2 cellular contexts compared by ENCODE assay signal in the genomic region with DNA sequence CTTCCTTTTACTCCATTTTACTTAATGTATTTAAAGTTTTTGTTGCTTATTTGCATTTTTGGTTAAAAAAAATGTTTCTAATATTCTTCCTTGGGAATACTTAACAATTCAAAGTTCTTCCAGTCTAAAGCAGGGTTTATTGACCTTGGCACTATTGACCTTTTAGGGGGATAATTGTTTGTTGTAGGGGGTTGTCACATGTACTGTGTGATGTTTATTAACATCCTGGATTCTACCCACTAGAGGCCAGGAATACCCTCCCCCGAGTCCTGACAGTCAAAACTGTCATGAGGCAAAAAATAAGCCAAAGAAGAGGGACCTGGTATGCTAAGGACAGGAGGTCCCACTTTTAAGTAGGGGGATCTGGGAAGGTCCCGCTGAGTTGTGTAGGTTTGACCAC.
A peak's percentile ranks its signal among the peaks of the same experiment; 100 is the strongest.
TF ChIP-seq lines count a peak whose summit lies in the region.

No MANE protein-coding gene starts in this region.

TF ChIP-seq in Ishikawa, 13 proteins besides CTCF, POLR2A, EP300 and RAD21 (continued from another document):
- TF ChIP-seq, protein P1, sequence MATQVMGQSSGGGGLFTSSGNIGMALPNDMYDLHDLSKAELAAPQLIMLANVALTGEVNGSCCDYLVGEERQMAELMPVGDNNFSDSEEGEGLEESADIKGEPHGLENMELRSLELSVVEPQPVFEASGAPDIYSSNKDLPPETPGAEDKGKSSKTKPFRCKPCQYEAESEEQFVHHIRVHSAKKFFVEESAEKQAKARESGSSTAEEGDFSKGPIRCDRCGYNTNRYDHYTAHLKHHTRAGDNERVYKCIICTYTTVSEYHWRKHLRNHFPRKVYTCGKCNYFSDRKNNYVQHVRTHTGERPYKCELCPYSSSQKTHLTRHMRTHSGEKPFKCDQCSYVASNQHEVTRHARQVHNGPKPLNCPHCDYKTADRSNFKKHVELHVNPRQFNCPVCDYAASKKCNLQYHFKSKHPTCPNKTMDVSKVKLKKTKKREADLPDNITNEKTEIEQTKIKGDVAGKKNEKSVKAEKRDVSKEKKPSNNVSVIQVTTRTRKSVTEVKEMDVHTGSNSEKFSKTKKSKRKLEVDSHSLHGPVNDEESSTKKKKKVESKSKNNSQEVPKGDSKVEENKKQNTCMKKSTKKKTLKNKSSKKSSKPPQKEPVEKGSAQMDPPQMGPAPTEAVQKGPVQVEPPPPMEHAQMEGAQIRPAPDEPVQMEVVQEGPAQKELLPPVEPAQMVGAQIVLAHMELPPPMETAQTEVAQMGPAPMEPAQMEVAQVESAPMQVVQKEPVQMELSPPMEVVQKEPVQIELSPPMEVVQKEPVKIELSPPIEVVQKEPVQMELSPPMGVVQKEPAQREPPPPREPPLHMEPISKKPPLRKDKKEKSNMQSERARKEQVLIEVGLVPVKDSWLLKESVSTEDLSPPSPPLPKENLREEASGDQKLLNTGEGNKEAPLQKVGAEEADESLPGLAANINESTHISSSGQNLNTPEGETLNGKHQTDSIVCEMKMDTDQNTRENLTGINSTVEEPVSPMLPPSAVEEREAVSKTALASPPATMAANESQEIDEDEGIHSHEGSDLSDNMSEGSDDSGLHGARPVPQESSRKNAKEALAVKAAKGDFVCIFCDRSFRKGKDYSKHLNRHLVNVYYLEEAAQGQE (IDR thresholded peaks at IDR 0.05; ENCODE audit: low read depth), result no peak
- no peak for TF ChIP-seq TEAD4 (IDR thresholded peaks at IDR 0.05)
- TF ChIP-seq, protein P2, sequence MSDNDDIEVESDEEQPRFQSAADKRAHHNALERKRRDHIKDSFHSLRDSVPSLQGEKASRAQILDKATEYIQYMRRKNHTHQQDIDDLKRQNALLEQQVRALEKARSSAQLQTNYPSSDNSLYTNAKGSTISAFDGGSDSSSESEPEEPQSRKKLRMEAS (IDR thresholded peaks at IDR 0.05), result peak; percentile 21; the same call in 1 of the 2 replicates
- no peak for TF ChIP-seq EGR1 (IDR thresholded peaks at IDR 0.05)
- no peak for TF ChIP-seq FOXM1 (IDR thresholded peaks at IDR 0.05; ENCODE audit: borderline replicate concordance, low read depth)
- no peak for TF ChIP-seq YY1 (IDR thresholded peaks at IDR 0.05; ENCODE audit: low read depth)
- TF ChIP-seq NFIC (IDR thresholded peaks at IDR 0.05), result no peak
- no peak for TF ChIP-seq TAF1 (IDR thresholded peaks at IDR 0.05; ENCODE audit: low read depth)
- no peak for TF ChIP-seq CEBPB (IDR thresholded peaks at IDR 0.05)

TF ChIP-seq in HepG2, 621 proteins besides CTCF, POLR2A, EP300 and RAD21 (continued from another document):
- peak; percentile 28; the same call in 1 of the 2 replicates for TF ChIP-seq FOXA3 (CRISPR knock-in tag; IDR thresholded peaks at IDR 0.05)
- 0 out of 2 replicates have a peak, but pooled peaks have one; percentile 17 for TF ChIP-seq ZMYM4 (CRISPR knock-in tag; IDR thresholded peaks at IDR 0.05)
- TF ChIP-seq, protein P1 (IDR thresholded peaks at IDR 0.05; ENCODE audit: borderline replicate concordance in 1 of 2, low read depth in 1 of 2, low read length in 2 of 2), result no peak
- peak; percentile 41; the same call in 1 of the 2 replicates for TF ChIP-seq MED1 (CRISPR knock-in tag; IDR thresholded peaks at IDR 0.05)
- TF ChIP-seq SRSF9 (IDR thresholded peaks at IDR 0.05; ENCODE audit: borderline replicate concordance, insufficient read depth, low read depth, low read length, poor library complexity, severe bottlenecking), result no peak
- TF ChIP-seq NR2F2 (IDR thresholded peaks at IDR 0.05; ENCODE audit: borderline replicate concordance, low read depth), result peak; percentile 40; the same call in 1 of the 2 replicates
- no peak for TF ChIP-seq JUND (CRISPR knock-in tag; IDR thresholded peaks at IDR 0.05)
- no peak for TF ChIP-seq ZSCAN30 (CRISPR knock-in tag; IDR thresholded peaks at IDR 0.05)
- TF ChIP-seq CHD2 (IDR thresholded peaks at IDR 0.05; ENCODE audit: low read depth, low read length), result no peak
- TF ChIP-seq TEAD3 (CRISPR knock-in tag; optimal IDR thresholded peaks at IDR 0.05; ENCODE audit: borderline replicate concordance), result peak; percentile 26
- TF ChIP-seq, protein P3, sequence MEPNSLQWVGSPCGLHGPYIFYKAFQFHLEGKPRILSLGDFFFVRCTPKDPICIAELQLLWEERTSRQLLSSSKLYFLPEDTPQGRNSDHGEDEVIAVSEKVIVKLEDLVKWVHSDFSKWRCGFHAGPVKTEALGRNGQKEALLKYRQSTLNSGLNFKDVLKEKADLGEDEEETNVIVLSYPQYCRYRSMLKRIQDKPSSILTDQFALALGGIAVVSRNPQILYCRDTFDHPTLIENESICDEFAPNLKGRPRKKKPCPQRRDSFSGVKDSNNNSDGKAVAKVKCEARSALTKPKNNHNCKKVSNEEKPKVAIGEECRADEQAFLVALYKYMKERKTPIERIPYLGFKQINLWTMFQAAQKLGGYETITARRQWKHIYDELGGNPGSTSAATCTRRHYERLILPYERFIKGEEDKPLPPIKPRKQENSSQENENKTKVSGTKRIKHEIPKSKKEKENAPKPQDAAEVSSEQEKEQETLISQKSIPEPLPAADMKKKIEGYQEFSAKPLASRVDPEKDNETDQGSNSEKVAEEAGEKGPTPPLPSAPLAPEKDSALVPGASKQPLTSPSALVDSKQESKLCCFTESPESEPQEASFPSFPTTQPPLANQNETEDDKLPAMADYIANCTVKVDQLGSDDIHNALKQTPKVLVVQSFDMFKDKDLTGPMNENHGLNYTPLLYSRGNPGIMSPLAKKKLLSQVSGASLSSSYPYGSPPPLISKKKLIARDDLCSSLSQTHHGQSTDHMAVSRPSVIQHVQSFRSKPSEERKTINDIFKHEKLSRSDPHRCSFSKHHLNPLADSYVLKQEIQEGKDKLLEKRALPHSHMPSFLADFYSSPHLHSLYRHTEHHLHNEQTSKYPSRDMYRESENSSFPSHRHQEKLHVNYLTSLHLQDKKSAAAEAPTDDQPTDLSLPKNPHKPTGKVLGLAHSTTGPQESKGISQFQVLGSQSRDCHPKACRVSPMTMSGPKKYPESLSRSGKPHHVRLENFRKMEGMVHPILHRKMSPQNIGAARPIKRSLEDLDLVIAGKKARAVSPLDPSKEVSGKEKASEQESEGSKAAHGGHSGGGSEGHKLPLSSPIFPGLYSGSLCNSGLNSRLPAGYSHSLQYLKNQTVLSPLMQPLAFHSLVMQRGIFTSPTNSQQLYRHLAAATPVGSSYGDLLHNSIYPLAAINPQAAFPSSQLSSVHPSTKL (CRISPR knock-in tag; IDR thresholded peaks at IDR 0.05), result peak; percentile 33
- peak; percentile 69 for TF ChIP-seq NR2F6 (IDR thresholded peaks at IDR 0.05)
- TF ChIP-seq NR2F6 (CRISPR knock-in tag; IDR thresholded peaks at IDR 0.05), result peak; percentile 58
- TF ChIP-seq MIXL1 (CRISPR knock-in tag; IDR thresholded peaks at IDR 0.05), result 0 out of 2 replicates have a peak, but pooled peaks have one; percentile 46
- TF ChIP-seq RARA (CRISPR knock-in tag; IDR thresholded peaks at IDR 0.05), result peak; percentile 56; the same call in 1 of the 2 replicates
- no peak for TF ChIP-seq SOX13 (IDR thresholded peaks at IDR 0.05)
- TF ChIP-seq SOX13 (CRISPR knock-in tag; conservative IDR thresholded peaks at IDR 0.05 in 1 of 2, IDR thresholded peaks at IDR 0.05 in 1 of 2), result peak in 1 of 2 experiments; percentile 25; a peak in 1 of 4 replicates
- TF ChIP-seq ELF3 (CRISPR knock-in tag; IDR thresholded peaks at IDR 0.05), result 0 out of 2 replicates have a peak, but pooled peaks have one; percentile 12
- TF ChIP-seq FOXO1 (CRISPR knock-in tag; IDR thresholded peaks at IDR 0.05), result peak; percentile 28; the same call in 1 of the 2 replicates
- TF ChIP-seq EHMT2 (IDR thresholded peaks at IDR 0.05; ENCODE audit: borderline replicate concordance, low read depth, low read length), result no peak
- no peak for TF ChIP-seq FOXP1 (IDR thresholded peaks at IDR 0.05)
- TF ChIP-seq FOXP1 (CRISPR knock-in tag; IDR thresholded peaks at IDR 0.05), result peak; percentile 50; the same call in 1 of the 2 replicates
- no peak for TF ChIP-seq GATA4 (IDR thresholded peaks at IDR 0.05; ENCODE audit: borderline replicate concordance, low read depth)
- TF ChIP-seq, protein P4, sequence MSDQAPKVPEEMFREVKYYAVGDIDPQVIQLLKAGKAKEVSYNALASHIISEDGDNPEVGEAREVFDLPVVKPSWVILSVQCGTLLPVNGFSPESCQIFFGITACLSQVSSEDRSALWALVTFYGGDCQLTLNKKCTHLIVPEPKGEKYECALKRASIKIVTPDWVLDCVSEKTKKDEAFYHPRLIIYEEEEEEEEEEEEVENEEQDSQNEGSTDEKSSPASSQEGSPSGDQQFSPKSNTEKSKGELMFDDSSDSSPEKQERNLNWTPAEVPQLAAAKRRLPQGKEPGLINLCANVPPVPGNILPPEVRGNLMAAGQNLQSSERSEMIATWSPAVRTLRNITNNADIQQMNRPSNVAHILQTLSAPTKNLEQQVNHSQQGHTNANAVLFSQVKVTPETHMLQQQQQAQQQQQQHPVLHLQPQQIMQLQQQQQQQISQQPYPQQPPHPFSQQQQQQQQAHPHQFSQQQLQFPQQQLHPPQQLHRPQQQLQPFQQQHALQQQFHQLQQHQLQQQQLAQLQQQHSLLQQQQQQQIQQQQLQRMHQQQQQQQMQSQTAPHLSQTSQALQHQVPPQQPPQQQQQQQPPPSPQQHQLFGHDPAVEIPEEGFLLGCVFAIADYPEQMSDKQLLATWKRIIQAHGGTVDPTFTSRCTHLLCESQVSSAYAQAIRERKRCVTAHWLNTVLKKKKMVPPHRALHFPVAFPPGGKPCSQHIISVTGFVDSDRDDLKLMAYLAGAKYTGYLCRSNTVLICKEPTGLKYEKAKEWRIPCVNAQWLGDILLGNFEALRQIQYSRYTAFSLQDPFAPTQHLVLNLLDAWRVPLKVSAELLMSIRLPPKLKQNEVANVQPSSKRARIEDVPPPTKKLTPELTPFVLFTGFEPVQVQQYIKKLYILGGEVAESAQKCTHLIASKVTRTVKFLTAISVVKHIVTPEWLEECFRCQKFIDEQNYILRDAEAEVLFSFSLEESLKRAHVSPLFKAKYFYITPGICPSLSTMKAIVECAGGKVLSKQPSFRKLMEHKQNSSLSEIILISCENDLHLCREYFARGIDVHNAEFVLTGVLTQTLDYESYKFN (CRISPR knock-in tag; conservative IDR thresholded peaks at IDR 0.05), result peak; percentile 50
- TF ChIP-seq GATAD2A (CRISPR knock-in tag; IDR thresholded peaks at IDR 0.05), result peak; percentile 27; the same call in 1 of the 2 replicates
- TF ChIP-seq ZNF264 (CRISPR knock-in tag; IDR thresholded peaks at IDR 0.05), result no peak
- no peak for TF ChIP-seq XRCC5 (optimal IDR thresholded peaks at IDR 0.05; ENCODE audit: low read length)
- TF ChIP-seq ZBTB20 (CRISPR knock-in tag; IDR thresholded peaks at IDR 0.05; ENCODE audit: borderline replicate concordance, low read depth), result no peak
- TF ChIP-seq ZNF24 (IDR thresholded peaks at IDR 0.05), result no peak
- TF ChIP-seq HNF4A (CRISPR knock-in tag; IDR thresholded peaks at IDR 0.05), result peak; percentile 36; the same call in 1 of the 2 replicates
- TF ChIP-seq SOX5 (CRISPR knock-in tag; IDR thresholded peaks at IDR 0.05; ENCODE audit: borderline replicate concordance), result peak; percentile 19; the same call in 1 of the 2 replicates
- no peak for TF ChIP-seq CREB1 (IDR thresholded peaks at IDR 0.05)
- TF ChIP-seq CREB1 (CRISPR knock-in tag; IDR thresholded peaks at IDR 0.05), result no peak
